Comparison of ENCODE assay signal across 1 cellular context in genomic region chr10:103889121-103889720, GRCh38.
TF ChIP-seq lines count a peak whose summit lies in the region.

No MANE protein-coding gene starts in this region.

TF ChIP-seq in IMR-90, 13 proteins besides CTCF, POLR2A, EP300 and RAD21 (continued from another document):
- no peak for TF ChIP-seq CEBPB (IDR thresholded peaks at IDR 0.05; ENCODE audit: low read depth, low read length)
